16 cellular contexts compared by ENCODE assay signal in genomic region chr7:35700865-35701264, GRCh38.
"Had no signal": no experiment of that assay in that cellular context is flagged by ENCODE, and none has a peak within 500 bp of the region (broad histone marks: within the 10 kb centered on the region; RNA-seq: fewer than 3 reads in every experiment).

No MANE protein-coding gene starts in this region.

- H3K27me3 Mint-ChIP-seq: activated CD8-positive, alpha-beta T cell treated with anti-CD3 and anti-CD28 coated beads for 36 hours; activated T-helper 17 cell treated with anti-CD3 and anti-CD28 coated beads, Interleukin-2, amount 50 U/mL, for 72 hours; naive thymus-derived CD8-positive, alpha-beta T cell; T-helper 17 cell had no signal

- H3K27ac Mint-ChIP-seq: immature natural killer cell; naive thymus-derived CD8-positive, alpha-beta T cell; T-helper 17 cell; WTC11 had no signal

- H3K9me3 Mint-ChIP-seq: activated CD8-positive, alpha-beta T cell treated with anti-CD3 and anti-CD28 coated beads for 36 hours; activated T-helper 17 cell treated with anti-CD3 and anti-CD28 coated beads, Interleukin-2, amount 50 U/mL, for 72 hours; immature natural killer cell; naive thymus-derived CD8-positive, alpha-beta T cell had no signal

- H3K36me3 Mint-ChIP-seq: immature natural killer cell had no signal

- DNase-seq: activated CD8-positive, alpha-beta memory T cell treated with anti-CD3 and anti-CD28 coated beads, Interleukin-2, amount 50 U/mL, for 4 hours; activated CD8-positive, alpha-beta T cell treated with anti-CD3 and anti-CD28 coated beads for 36 hours; activated naive CD4-positive, alpha-beta T cell treated with anti-CD3 and anti-CD28 coated beads, Interleukin-2, amount 50 U/mL, for 16 hours; foreskin melanocyte; head of caudate nucleus; immature natural killer cell; mesenchymal stem cell; naive thymus-derived CD8-positive, alpha-beta T cell; pancreas; sigmoid colon; T-helper 17 cell; uterus had no signal

- FAIRE-seq: colon, pancreas had no signal

- H3K4me3 Mint-ChIP-seq: activated CD8-positive, alpha-beta T cell treated with anti-CD3 and anti-CD28 coated beads for 36 hours; immature natural killer cell; naive thymus-derived CD8-positive, alpha-beta T cell; T-helper 17 cell; WTC11 had no signal

- ATAC-seq: naive thymus-derived CD8-positive, alpha-beta T cell; T-helper 17 cell; WTC11 had no signal

- H3K27me3 ChIP-seq: pancreas, sigmoid colon, tibial nerve, uterus had no signal

- H3K4me3 ChIP-seq: pancreas, sigmoid colon, tibial nerve, uterus had no signal

- H3K36me3 ChIP-seq: pancreas, sigmoid colon, uterus had no signal

- H3K27ac ChIP-seq: pancreas, sigmoid colon, tibial nerve, uterus had no signal

- H3K9me3 ChIP-seq: pancreas, sigmoid colon, tibial nerve, uterus had no signal

- H3K4me1 ChIP-seq: pancreas, uterus had no signal
